17 cellular contexts compared by ENCODE assay signal in genomic region chr7:47093835-47094234, GRCh38.
DNase-seq lines count a peak whose midpoint lies in the region; ATAC-seq, FAIRE-seq and TF ChIP-seq lines count a peak whose summit lies in the region.
"Had no signal": no experiment of that assay in that cellular context is flagged by ENCODE, and none has a peak within 500 bp of the region (broad histone marks: within the 10 kb centered on the region; RNA-seq: fewer than 3 reads in every experiment).

No MANE protein-coding gene starts in this region.

- in situ Hi-C loops in IMR-90 (cut with MboI; ENCODE audit: low sequenced_read_pairs): loop anchor here (5.0 kb wide), 1 partner anchor 88 kb away; no protein-coding TSS in a partner anchor

- peak overlapping the region; percentile 73 for H2BK120ac ChIP-seq in IMR-90 (ENCODE audit: low read depth, low read length)

- H3K56ac ChIP-seq in IMR-90 (ENCODE audit: extremely low read depth, insufficient read depth, low read length): peak overlapping the region; percentile 5; the same call in 1 of the 2 replicates

- H4K91ac ChIP-seq in IMR-90 (ENCODE audit: insufficient read depth, low read depth, low read length): peak overlapping the region; percentile 79

- H4K5ac ChIP-seq in IMR-90 (ENCODE audit: low read depth, low read length): peak overlapping the region; percentile 93

- H3K27ac ChIP-seq in IMR-90 (ENCODE audit: insufficient read depth, low read length) (peak overlapping the region; percentile 39; the same call in 1 of the 2 replicates), tibial nerve (no peak overlapping the region), right atrium auricular region (no peak overlapping the region)
- H3K27ac ChIP-seq: C4-2B had no signal

- H2BK5ac ChIP-seq in IMR-90 (ENCODE audit: low read depth, low read length, poor library complexity, severe bottlenecking): peak overlapping the region; percentile 91

- POLR2A ChIA-PET in IMR-90 (lab: Charles Lee; ENCODE audit: unreplicated experiment): interaction anchor here (0.6 kb wide), 1 partner anchor 640 kb away, joined by 3 read pairs; no protein-coding TSS in a partner anchor

- peak overlapping the region; percentile 88; the same call in 1 of the 2 replicates for H2AK5ac ChIP-seq in IMR-90 (ENCODE audit: low read depth, low read length)

- no peak for ATAC-seq in IMR-90 (ENCODE audit: low read depth)
- ATAC-seq: GM23338 had no signal

- no peak overlapping the region for H3K9ac ChIP-seq in IMR-90 (ENCODE audit: low read depth, low read length)

- H3K4me3 ChIP-seq in IMR-90 (ENCODE audit: insufficient read depth, low read depth, low read length) (no peak overlapping the region), tibial nerve (no peak overlapping the region), right atrium auricular region (no peak overlapping the region)
- H3K4me3 ChIP-seq: GM23338 had no signal

- dilution Hi-C loops in IMR-90 (cut with HindIII; ENCODE audit: low sequenced_read_pairs, unreplicated experiment): no loop called here

- DNase-seq in IMR-90: no peak
- peak; percentile 32 for DNase-seq in islet precursor cell
- DNase-seq in activated CD4-positive, alpha-beta T cell treated with anti-CD3 and anti-CD28 coated beads, Interleukin-2, amount 50 U/mL, for 48 hours: no peak
- DNase-seq in tibial nerve (ENCODE audit: low spot score in 2 of 2): no peak
- DNase-seq in right atrium auricular region (ENCODE audit: low spot score): no peak
- DNase-seq: AML-193; Caco-2; CD4-positive, alpha-beta T cell had no signal

- H3K36me3 ChIP-seq in IMR-90 (ENCODE audit: control insufficient read depth, insufficient read depth, low read length) (no peaks in the 10 kb centered on the region), tibial nerve (no peaks in the 10 kb centered on the region), right atrium auricular region (no peaks in the 10 kb centered on the region)

- H4K20me1 ChIP-seq in IMR-90 (ENCODE audit: insufficient read depth, low read length): no peaks in the 10 kb centered on the region

- WGBS in IMR-90 (ENCODE audit: extremely low coverage in 2 of 2, insufficient read length in 1 of 2), 2 experiments: 68 to 100% methylated on average over 1 to 3 of the region's 4 CpGs
- 75 to 83% methylated on average over 4 of the region's 4 CpGs for WGBS in tibial nerve, 2 donors

- H3K23ac ChIP-seq in IMR-90 (ENCODE audit: low read depth, low read length): peak overlapping the region; percentile 24; the same call in 1 of the 2 replicates

- CTCF ChIA-PET in IMR-90 (lab: Yijun Ruan, JAX): interaction anchor here (1.0 kb wide), 1 partner anchor 1172 kb away, joined by 4 read pairs; no protein-coding TSS in a partner anchor

- H3K4me1 ChIP-seq in IMR-90 (ENCODE audit: control insufficient read depth, insufficient read depth, low read length): peaks cover 18% of the 10 kb centered on the region
- peaks cover 0 to 4% (median 0%) of the 10 kb centered on the region in 4 donors for H3K4me1 ChIP-seq in tibial nerve
- no peaks in the 10 kb centered on the region for H3K4me1 ChIP-seq in right atrium auricular region
- H3K4me1 ChIP-seq: Caco-2 had no signal

- peak; percentile 50 for FAIRE-seq in endometrium (lab: Jason Lieb, UNC)
- FAIRE-seq: A204.1, D721Med, G401.6, GM12891, GM19239, H54 had no signal

- peak overlapping the region; percentile 39 to 57; a peak in 2 of 4 replicates for H4K8ac ChIP-seq in IMR-90 (ENCODE audit: low read depth in 2 of 2, low read length in 2 of 2)

- peak overlapping the region; percentile 32; the same call in 1 of the 2 replicates for H3K4me2 ChIP-seq in IMR-90 (ENCODE audit: low read depth, low read length)
- H3K4me2 ChIP-seq: GM23338 had no signal

- H2BK15ac ChIP-seq in IMR-90 (ENCODE audit: low read depth, low read length): peak overlapping the region; percentile 58; the same call in 2 of the 3 replicates

- H3K4ac ChIP-seq in IMR-90 (ENCODE audit: low read depth, low read length): peak overlapping the region; percentile 71

- peak overlapping the region; percentile 47; the same call in 1 of the 2 replicates for H3K14ac ChIP-seq in IMR-90 (replicated peaks; ENCODE audit: low read depth, low read length)

- TF ChIP-seq POLR2A in IMR-90 (IDR thresholded peaks at IDR 0.05; ENCODE audit: low read depth, low read length) (no peak), tibial nerve (IDR thresholded peaks at IDR 0.05) (no peak)

- peak overlapping the region; percentile 96 for H3K18ac ChIP-seq in IMR-90 (ENCODE audit: low read depth, low read length)

- intact Hi-C loops in IMR-90 (cut with micrococcal nuclease): loop anchor here (5.0 kb wide), 2 partner anchors 53 to 73 kb away; no protein-coding TSS in a partner anchor

- no peak for TF ChIP-seq RAD21 in IMR-90 (IDR thresholded peaks at IDR 0.05; ENCODE audit: low read length)

- peak overlapping the region; percentile 64 for H2BK20ac ChIP-seq in IMR-90 (ENCODE audit: low read depth, low read length)

- H3K27me3 ChIP-seq in IMR-90 (ENCODE audit: control insufficient read depth, insufficient read depth, low read length) (no peaks in the 10 kb centered on the region), tibial nerve (no peaks in the 10 kb centered on the region), right atrium auricular region (no peaks in the 10 kb centered on the region)

- H3K79me1 ChIP-seq in IMR-90 (ENCODE audit: low read depth in 1 of 2, low read length in 2 of 2): no peaks in the 10 kb centered on the region

- H2AFZ ChIP-seq in IMR-90 (replicated peaks; ENCODE audit: low read length, poor library complexity): no peak overlapping the region
- H2AFZ ChIP-seq: GM23338 had no signal

- H2AK9ac ChIP-seq in IMR-90 (replicated peaks; ENCODE audit: low read depth, low read length, poor library complexity): no peak overlapping the region

- peaks cover 6% of the 10 kb centered on the region for H3K9me1 ChIP-seq in IMR-90 (ENCODE audit: insufficient read depth, low read length)

- H3K9me3 ChIP-seq in IMR-90 (ENCODE audit: control insufficient read depth, insufficient read depth, low read length): no peaks in the 10 kb centered on the region
- H3K9me3 ChIP-seq in tibial nerve: no peaks in the 10 kb centered on the region
- H3K9me3 ChIP-seq in right atrium auricular region: no peaks in the 10 kb centered on the region
- H3K9me3 ChIP-seq: Caco-2 had no signal

- TF ChIP-seq EP300 in tibial nerve (IDR thresholded peaks at IDR 0.05): no peak

- TF ChIP-seq CTCF in IMR-90 (conservative IDR thresholded peaks at IDR 0.05; ENCODE audit: low read depth, low read length) (no peak), tibial nerve (IDR thresholded peaks at IDR 0.05) (no peak), right atrium auricular region (IDR thresholded peaks at IDR 0.05) (no peak)

- BruUV-seq in IMR-90 (replicated peaks; lab: Mats Ljungman, UMichigan): no TSS peak

TF ChIP-seq in IMR-90, 13 proteins besides CTCF, POLR2A, EP300 and RAD21:
- TF ChIP-seq MAFK (IDR thresholded peaks at IDR 0.05; ENCODE audit: low read depth, low read length): peak; percentile 83
- no peak for TF ChIP-seq BHLHE40 (IDR thresholded peaks at IDR 0.05; ENCODE audit: low read depth, low read length)
- TF ChIP-seq CHD1 (IDR thresholded peaks at IDR 0.05; ENCODE audit: low read depth, low read length): no peak
